In the genomic region with DNA sequence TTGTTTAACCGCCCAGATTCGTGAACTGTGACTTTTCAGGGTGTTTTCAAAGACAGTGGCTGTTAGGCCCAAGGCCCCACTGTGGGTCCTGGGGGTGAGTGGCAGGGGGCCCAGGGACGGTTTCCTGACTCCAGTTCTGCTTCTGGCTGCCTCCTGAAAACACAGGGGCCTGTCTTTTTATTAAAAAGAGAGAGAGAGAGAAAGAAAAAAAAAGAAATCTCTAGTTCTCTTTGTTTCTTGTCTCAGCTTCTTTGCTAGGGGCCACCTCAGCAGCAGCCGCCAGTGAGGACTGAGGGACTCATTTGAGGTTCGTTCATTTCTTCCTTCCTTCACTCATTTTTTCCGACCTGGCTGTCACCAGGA, we compare ENCODE assay signal across 21 cellular contexts. TPM values are rescaled to one million over a fixed set of nuclear protein-coding genes. Genes with fewer than 3 reads are reported as not detected.
DNase-seq lines count a peak whose midpoint lies in the region; TF ChIP-seq lines count a peak whose summit lies in the region.
"Had no signal": no experiment of that assay in that cellular context is flagged by ENCODE, and none has a peak within 500 bp of the region (broad histone marks: within the 10 kb centered on the region; RNA-seq: fewer than 3 reads in every experiment).

No MANE protein-coding gene starts in this region.

- H3K14ac ChIP-seq in H9 (ENCODE audit: insufficient read depth, low read length), result no peak overlapping the region

- H3K18ac ChIP-seq in H9 (ENCODE audit: insufficient read length, low read depth, low read length), result no peak overlapping the region

- H3K4me2 ChIP-seq in H9 (ENCODE audit: insufficient read depth, insufficient read length, low read length), result no peak overlapping the region

- H3K36me3 Mint-ChIP-seq in H9 (ENCODE audit: insufficient read depth in 1 of 3, low read depth in 3 of 3) (peaks cover 0 to 2% (median 2%) of the 10 kb centered on the region in 3 experiments; a peak in 5 of 7 replicates), brain (no peaks in the 10 kb centered on the region), mesothelial cell of epicardium (no peaks in the 10 kb centered on the region)
- H3K36me3 Mint-ChIP-seq: T-cell had no signal

- no peak overlapping the region for H2BK120ac ChIP-seq in H9 (ENCODE audit: low read depth, low read length, poor library complexity, severe bottlenecking)

- H3K27ac ChIP-seq in H9 (ENCODE audit: insufficient read length, low read depth, low read length), result no peak overlapping the region
- H3K27ac ChIP-seq: colonic mucosa, thoracic aorta had no signal

- H3K27ac Mint-ChIP-seq in H9 (no peak overlapping the region), brain (peak overlapping the region in 3 of 5 experiments; percentile 65 to 77 (median 66)), mesothelial cell of epicardium (peak overlapping the region; percentile 51)
- H3K27ac Mint-ChIP-seq: activated CD4-positive, alpha-beta T cell treated with anti-CD3 and anti-CD28 coated beads, Interleukin-2, amount 10 ng/mL, durations not matched to agents 7 days and 5 days; activated naive CD8-positive, alpha-beta T cell treated with anti-CD3 and anti-CD28 coated beads, Interleukin-2, amount 50 U/mL, for 24 hours; activated T-helper 2 cell treated with anti-CD3 and anti-CD28 coated beads, Interferon-gamma antibody, Interleukin-2, Interleukin-4, amounts not matched to agents 10 μg/mL and 5 μg/mL and 100 μg/mL, durations not matched to agents 14 hours and 24 hours and 36 hours; T-cell had no signal

- no peak for DNase-seq in H9
- no peak for DNase-seq in mesothelial cell of epicardium (ENCODE audit: low spot score in 2 of 2, unreplicated experiment in 2 of 2)
- peak; percentile 60 for DNase-seq in retina
- DNase-seq in NCI-H1048 (lab: John Stamatoyannopoulos, UW), result no peak
- no peak for DNase-seq in middle frontal gyrus (ENCODE audit: extremely low spot score, low spot score)
- no peak for DNase-seq in AML-193 (lab: John Stamatoyannopoulos, UW)
- no peak for DNase-seq in glomerular visceral epithelial cell (ENCODE audit: extremely low spot score)
- DNase-seq: activated CD4-positive, alpha-beta T cell treated with anti-CD3 and anti-CD28 coated beads, Interleukin-2, amount 10 ng/mL, durations not matched to agents 7 days and 5 days; activated naive CD8-positive, alpha-beta T cell treated with anti-CD3 and anti-CD28 coated beads, Interleukin-2, amount 50 U/mL, for 24 hours; colonic mucosa; DMS 273 treated with DMSO at 0.1 percent for 48 hours; GDM1; kidney glomerular epithelial cell; NCI-H1694; NCI-H82; SHP77 treated with DMSO at 0.1 percent for 48 hours; T-cell had no signal

- H2BK5ac ChIP-seq in H9 (ENCODE audit: insufficient read length, low read length), result no peak overlapping the region

- H3K23me2 ChIP-seq in H9 (ENCODE audit: insufficient read length, low read depth, low read length, poor library complexity, severe bottlenecking), result peaks cover 16% of the 10 kb centered on the region

- H3K4me1 Mint-ChIP-seq in H9 (peaks cover 5 to 21% of the 10 kb centered on the region in 2 experiments), brain (peaks cover 46% of the 10 kb centered on the region), mesothelial cell of epicardium (peaks cover 26% of the 10 kb centered on the region)

- H3K79me2 ChIP-seq in H9 (ENCODE audit: insufficient read depth, low read length), result peaks cover 1% of the 10 kb centered on the region; the same call in 1 of the 2 replicates

- no peak overlapping the region for H3K9ac ChIP-seq in H9 (ENCODE audit: extremely low read depth, insufficient read length, low read length)

- no peak overlapping the region for H3K56ac ChIP-seq in H9 (ENCODE audit: insufficient read length, low read depth, low read length)

- no peaks in the 10 kb centered on the region; the same call in 1 of the 2 replicates for H3K27me3 ChIP-seq in H9 (ENCODE audit: insufficient read depth, low read length)

- TF ChIP-seq CTCF in H9 (conservative IDR thresholded peaks at IDR 0.05) (no peak), brain (conservative IDR thresholded peaks at IDR 0.05) (no peak), mesothelial cell of epicardium (IDR thresholded peaks at IDR 0.05; ENCODE audit: unreplicated experiment) (no peak)

- H2AK5ac ChIP-seq in H9 (ENCODE audit: insufficient read length, low read length), result no peak overlapping the region

- no peaks in the 10 kb centered on the region for H3K9me3 ChIP-seq in H9 (ENCODE audit: control insufficient read depth, low read depth, low read length)
- H3K9me3 ChIP-seq: colonic mucosa, thoracic aorta had no signal

- H4K8ac ChIP-seq in H9 (replicated peaks; ENCODE audit: insufficient read length, low read depth, low read length), result no peak overlapping the region

- no peak overlapping the region for H2AFZ ChIP-seq in H9 (ENCODE audit: low read length)

- H2BK12ac ChIP-seq in H9 (ENCODE audit: insufficient read length, low read depth, low read length), result no peak overlapping the region

- peaks cover 3% of the 10 kb centered on the region for H4K20me1 ChIP-seq in H9 (ENCODE audit: control insufficient read depth, insufficient read depth, insufficient read length)

- WGBS in H9 (ENCODE audit: extremely low coverage, insufficient read length, low lambda C conversion rate), result no CpG with 5 or more reads among the region's 6 CpGs

- no peak overlapping the region for H3T11ph ChIP-seq in H9 (ENCODE audit: low read length)

- H3K4ac ChIP-seq in H9 (ENCODE audit: low read depth, low read length), result no peak overlapping the region

- H3K9me3 Mint-ChIP-seq in H9 (peaks cover 0 to 2% of the 10 kb centered on the region in 2 experiments; a peak in 2 of 5 replicates), brain (no peaks in the 10 kb centered on the region), mesothelial cell of epicardium (no peaks in the 10 kb centered on the region)
- H3K9me3 Mint-ChIP-seq: activated CD4-positive, alpha-beta T cell treated with anti-CD3 and anti-CD28 coated beads, Interleukin-2, amount 10 ng/mL, durations not matched to agents 7 days and 5 days; activated naive CD8-positive, alpha-beta T cell treated with anti-CD3 and anti-CD28 coated beads, Interleukin-2, amount 50 U/mL, for 24 hours; activated T-helper 2 cell treated with anti-CD3 and anti-CD28 coated beads, Interferon-gamma antibody, Interleukin-2, Interleukin-4, amounts not matched to agents 10 μg/mL and 5 μg/mL and 100 μg/mL, durations not matched to agents 14 hours and 24 hours and 36 hours; T-cell had no signal

- H3K23ac ChIP-seq in H9 (ENCODE audit: insufficient read length, low read depth, low read length), result no peak overlapping the region

- H3K4me1 ChIP-seq in H9 (ENCODE audit: insufficient read depth, low read length), result no peaks in the 10 kb centered on the region; the same call in 1 of the 2 replicates
- H3K4me1 ChIP-seq: colonic mucosa had no signal

- H4K91ac ChIP-seq in H9 (ENCODE audit: insufficient read length, low read depth, low read length), result no peak overlapping the region

- H3K79me1 ChIP-seq in H9 (ENCODE audit: insufficient read depth, low read depth, low read length, poor library complexity, severe bottlenecking), result no peaks in the 10 kb centered on the region

- peak overlapping the region; percentile 49 to 69 for H3K4me3 Mint-ChIP-seq in H9
- peak overlapping the region; percentile 15 to 86 (median 70) for H3K4me3 Mint-ChIP-seq in brain
- peak overlapping the region; percentile 59 for H3K4me3 Mint-ChIP-seq in mesothelial cell of epicardium
- H3K4me3 Mint-ChIP-seq: activated CD4-positive, alpha-beta T cell treated with anti-CD3 and anti-CD28 coated beads, Interleukin-2, amount 10 ng/mL, durations not matched to agents 7 days and 5 days; activated naive CD8-positive, alpha-beta T cell treated with anti-CD3 and anti-CD28 coated beads, Interleukin-2, amount 50 U/mL, for 24 hours had no signal

- peaks cover 25% of the 10 kb centered on the region for H3K27me3 Mint-ChIP-seq in H9 (ENCODE audit: low read depth)
- peaks cover 60% of the 10 kb centered on the region for H3K27me3 Mint-ChIP-seq in brain
- H3K27me3 Mint-ChIP-seq in mesothelial cell of epicardium (ENCODE audit: low read depth), result peaks cover 37% of the 10 kb centered on the region

- no peak overlapping the region for H2BK20ac ChIP-seq in H9 (ENCODE audit: low read depth, low read length, poor library complexity, severe bottlenecking)

- H4K5ac ChIP-seq in H9 (ENCODE audit: insufficient read length, low read depth, low read length), result no peak overlapping the region

- no peak overlapping the region for H2BK15ac ChIP-seq in H9 (ENCODE audit: low read depth, low read length)

RNA-seq across cellular contexts. Expression of a gene that starts 15.4 kb away (rescaled TPM):
- total RNA-seq in H9 (2021) (21.8 and 23.6 TPM in 2 replicates), mesothelial cell of epicardium (21.7 to 24.3 TPM (median 23.1 TPM) in 3 replicates)
- polyA plus RNA-seq in brain (ENCODE audit: insufficient read depth, low read depth, low replicate concordance), result 14.9 TPM

RNA-seq across cellular contexts. Expression of a gene that starts 52.4 kb away (rescaled TPM):
- 15.3 and 16.5 TPM in 2 replicates for total RNA-seq in H9 (2021)
- 11.3 TPM for polyA plus RNA-seq in brain (ENCODE audit: insufficient read depth, low read depth, low replicate concordance)
- total RNA-seq in mesothelial cell of epicardium, result 22.9 to 26.6 TPM (median 26.6 TPM) in 3 replicates
- polyA plus RNA-seq: CD14-positive monocyte had no signal

Comparison
In these comparisons a context has a peak if more than half of its experiments do, and no peak if none do; other contexts are left out.
1. H3K27ac Mint-ChIP-seq: peak in brain (3 of 5) and mesothelial cell of epicardium (single experiment); none in H9 (0 of 3).
2. Peak in every context shown above with its lines, with median percentiles within 50 percentile points of each other: H3K4me3 Mint-ChIP-seq.